ENCODE assay signal across 17 cellular contexts in the genomic region with DNA sequence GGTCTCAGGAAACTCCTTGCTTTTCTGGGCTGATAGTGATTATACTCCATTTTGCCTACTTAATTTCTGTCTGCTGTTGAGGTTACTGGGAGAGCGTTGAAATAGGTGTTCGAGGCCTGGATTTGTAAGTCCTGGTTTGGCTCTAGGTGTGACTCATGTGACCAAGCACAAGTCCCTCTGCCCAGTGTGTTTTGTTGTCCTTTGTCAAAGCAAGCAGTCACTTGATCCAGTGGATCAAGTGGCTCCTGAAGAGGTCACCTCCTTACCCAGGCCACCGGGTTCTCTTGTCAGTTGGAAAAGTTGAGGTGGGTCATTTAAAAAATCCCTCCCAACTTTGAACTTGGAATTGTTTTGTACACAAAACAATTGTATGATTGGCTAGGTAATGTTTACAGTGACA.
A peak's percentile ranks its signal among the peaks of the same experiment; 100 is the strongest.
DNase-seq lines count a peak whose midpoint lies in the region; ATAC-seq and TF ChIP-seq lines count a peak whose summit lies in the region.
"Had no signal": no experiment of that assay in that cellular context is flagged by ENCODE, and none has a peak within 500 bp of the region (broad histone marks: within the 10 kb centered on the region; RNA-seq: fewer than 3 reads in every experiment).

No MANE protein-coding gene starts in this region.

- H3K4me1 ChIP-seq in gastroesophageal sphincter: peaks cover 35 to 100% (median 52%) of the 10 kb centered on the region in 3 donors
- peaks cover 58% of the 10 kb centered on the region for H3K4me1 ChIP-seq in psoas muscle
- peaks cover 0 to 15% of the 10 kb centered on the region in 2 donors for H3K4me1 ChIP-seq in thyroid gland
- peaks cover 14% of the 10 kb centered on the region for H3K4me1 ChIP-seq in osteoblast (ENCODE audit: insufficient read depth, low read length)

- H3K79me2 ChIP-seq in osteoblast (ENCODE audit: insufficient read depth, low read length): peaks cover 94% of the 10 kb centered on the region

- no peaks in the 10 kb centered on the region for H3K27me3 ChIP-seq in gastroesophageal sphincter
- H3K27me3 ChIP-seq in psoas muscle (ENCODE audit: insufficient read depth in 3 of 3, low read length in 2 of 3): no peaks in the 10 kb centered on the region
- H3K27me3 ChIP-seq in thyroid gland: no peaks in the 10 kb centered on the region
- H3K27me3 ChIP-seq in osteoblast (ENCODE audit: insufficient read depth, low read length): no peaks in the 10 kb centered on the region

- H3K9me3 ChIP-seq in gastroesophageal sphincter (no peaks in the 10 kb centered on the region), psoas muscle (no peaks in the 10 kb centered on the region), thyroid gland (no peaks in the 10 kb centered on the region), osteoblast (ENCODE audit: low read depth, low read length) (no peaks in the 10 kb centered on the region)

- no peaks in the 10 kb centered on the region for H3K27me3 Mint-ChIP-seq in chondrocyte (ENCODE audit: low read depth)
- H3K27me3 Mint-ChIP-seq: B cell; CD4-positive, alpha-beta T cell had no signal

- TF ChIP-seq CTCF in chondrocyte (IDR thresholded peaks at IDR 0.05) (no peak), gastroesophageal sphincter (IDR thresholded peaks at IDR 0.05) (no peak), psoas muscle (IDR thresholded peaks at IDR 0.05) (no peak), thyroid gland (IDR thresholded peaks at IDR 0.05) (no peak), osteoblast (IDR thresholded peaks at IDR 0.05; ENCODE audit: extremely low read depth, low read depth, low read length) (no peak)

- no peaks in the 10 kb centered on the region for H3K9me3 Mint-ChIP-seq in chondrocyte (ENCODE audit: low read depth)
- H3K9me3 Mint-ChIP-seq: CD4-positive, alpha-beta T cell had no signal

- no peak overlapping the region for H2AFZ ChIP-seq in osteoblast (ENCODE audit: low read length)

- TF ChIP-seq POLR2A in gastroesophageal sphincter (IDR thresholded peaks at IDR 0.05) (no peak), thyroid gland (IDR thresholded peaks at IDR 0.05) (no peak)

- WGBS in gastroesophageal sphincter (ENCODE audit: low coverage in 1 of 2), 2 donors: 67 to 79% methylated on average over 1 to 3 of the region's 3 CpGs
- WGBS in psoas muscle, 3 donors: 45 to 71% (median 50%) methylated on average over 3 of the region's 3 CpGs
- 69 to 76% methylated on average over 3 of the region's 3 CpGs for WGBS in thyroid gland, 2 donors

- TF ChIP-seq EP300 in gastroesophageal sphincter (IDR thresholded peaks at IDR 0.05): no peak

- H3K36me3 ChIP-seq in gastroesophageal sphincter (peaks cover 0 to 26% of the 10 kb centered on the region in 2 donors), psoas muscle (ENCODE audit: insufficient read depth in 1 of 2, low read depth in 1 of 2) (peaks cover 0 to 5% of the 10 kb centered on the region in 2 donors), thyroid gland (no peaks in the 10 kb centered on the region), osteoblast (ENCODE audit: insufficient read depth, low read length) (peaks cover 7% of the 10 kb centered on the region)

- peaks cover 53% of the 10 kb centered on the region for H3K4me1 Mint-ChIP-seq in chondrocyte (ENCODE audit: low read depth)

- no peak for DNase-seq in chondrocyte (ENCODE audit: low spot score)
- DNase-seq in psoas muscle: no peak
- DNase-seq in thyroid gland: peak; percentile 19 to 27
- DNase-seq in dermis blood vessel endothelial cell: no peak
- no peak for DNase-seq in osteoblast (ENCODE audit: insufficient read length, low spot score, missing footprints)
- DNase-seq in NCI-H2196 (lab: John Stamatoyannopoulos, UW; ENCODE audit: unreplicated experiment): no peak
- DNase-seq: CD4-positive, alpha-beta T cell; DMS79; KBM-7; MV-4-11; NCI-H2029; NCI-H2171; NCI-H748 treated with DMSO at 0.1 percent for 48 hours; RPMI8226 had no signal

- ATAC-seq in gastroesophageal sphincter (no peak), psoas muscle (no peak)
- ATAC-seq: GM12878 had no signal

- H3K4me3 ChIP-seq in gastroesophageal sphincter (no peak overlapping the region), psoas muscle (no peak overlapping the region), thyroid gland (replicated peaks in 1 of 3) (no peak overlapping the region), osteoblast (ENCODE audit: insufficient read depth, low read length) (no peak overlapping the region)
- H3K4me3 ChIP-seq: GM12878 had no signal

- H3K27ac ChIP-seq in gastroesophageal sphincter: peak overlapping the region; percentile 87 to 100 (median 94)
- H3K27ac ChIP-seq in psoas muscle: peak overlapping the region; percentile 87
- H3K27ac ChIP-seq in thyroid gland: no peak overlapping the region
- no peak overlapping the region for H3K27ac ChIP-seq in osteoblast (ENCODE audit: low read depth, low read length)

- H4K20me1 ChIP-seq in osteoblast (ENCODE audit: insufficient read depth, low read length): peaks cover 9% of the 10 kb centered on the region

- no peak overlapping the region for H3K4me3 Mint-ChIP-seq in chondrocyte (ENCODE audit: unreplicated experiment)
- H3K4me3 Mint-ChIP-seq: B cell; CD4-positive, alpha-beta T cell had no signal

- intact Hi-C loops in psoas muscle (cut with DNase I): no loop called here
- intact Hi-C loops in thyroid gland (cut with DNase I): no loop called here

- peaks cover 18% of the 10 kb centered on the region for H3K36me3 Mint-ChIP-seq in chondrocyte (ENCODE audit: low read depth)

- H3K4me2 ChIP-seq in osteoblast (ENCODE audit: insufficient read depth, low read length): no peak overlapping the region

- peak overlapping the region; percentile 19 for H3K27ac Mint-ChIP-seq in chondrocyte (ENCODE audit: unreplicated experiment)
- H3K27ac Mint-ChIP-seq: B cell; CD4-positive, alpha-beta T cell had no signal

Comparison
In these comparisons a context has a peak if more than half of its experiments do, and no peak if none do; other contexts are left out.
1. DNase-seq: peak in thyroid gland (2 of 2); none in chondrocyte (single experiment), psoas muscle (0 of 2), dermis blood vessel endothelial cell (single experiment), osteoblast (single experiment) and NCI-H2196 (single experiment).
2. H3K27ac ChIP-seq: peak in gastroesophageal sphincter (4 of 4) and psoas muscle (single experiment); none in thyroid gland (0 of 3) and osteoblast (single experiment).